15 cellular contexts compared by ENCODE assay signal in genomic region chr1:212762234-212762633, GRCh38. TPM values are rescaled to one million over a fixed set of nuclear protein-coding genes. Genes with fewer than 3 reads are reported as not detected.
A peak's percentile ranks its signal among the peaks of the same experiment; 100 is the strongest.
DNase-seq lines count a peak whose midpoint lies in the region; ATAC-seq and TF ChIP-seq lines count a peak whose summit lies in the region.
"Had no signal": no experiment of that assay in that cellular context is flagged by ENCODE, and none has a peak within 500 bp of the region (broad histone marks: within the 10 kb centered on the region; RNA-seq: fewer than 3 reads in every experiment).

No MANE protein-coding gene starts in this region.

- TF ChIP-seq CTCF in H9 (conservative IDR thresholded peaks at IDR 0.05) (no peak), PC-3 (conservative IDR thresholded peaks at IDR 0.05; ENCODE audit: low read depth, low read length) (no peak), endodermal cell (conservative IDR thresholded peaks at IDR 0.05) (no peak), heart left ventricle (IDR thresholded peaks at IDR 0.05) (no peak)

- BruUV-seq in PC-3 (replicated peaks; lab: Mats Ljungman, UMichigan) = no TSS peak

- TF ChIP-seq POLR2A in heart left ventricle (IDR thresholded peaks at IDR 0.05) = no peak

- H3K4me3 Mint-ChIP-seq in H9 (no peak overlapping the region), endodermal cell (no peak overlapping the region)
- H3K4me3 Mint-ChIP-seq: CD4-positive, CD25-positive, alpha-beta regulatory T cell; CD8-positive, alpha-beta T cell had no signal

- H3K27ac ChIP-seq in H9 (ENCODE audit: insufficient read length, low read depth, low read length) = no peak overlapping the region
- no peak overlapping the region for H3K27ac ChIP-seq in PC-3 (ENCODE audit: low read length)
- no peak overlapping the region for H3K27ac ChIP-seq in endodermal cell (ENCODE audit: low read depth, low read length)
- no peak overlapping the region for H3K27ac ChIP-seq in heart left ventricle
- H3K27ac ChIP-seq: GM23248 had no signal

- H3K23ac ChIP-seq in H9 (ENCODE audit: insufficient read length, low read depth, low read length) = no peak overlapping the region

- no peak overlapping the region for H2BK15ac ChIP-seq in H9 (ENCODE audit: low read depth, low read length)

- H3K27me3 ChIP-seq in H9 (ENCODE audit: insufficient read depth, low read length) (no peaks in the 10 kb centered on the region; the same call in 1 of the 2 replicates), PC-3 (ENCODE audit: low read length) (no peaks in the 10 kb centered on the region), endodermal cell (ENCODE audit: control insufficient read depth, insufficient read depth, low read length, poor library complexity, severe bottlenecking) (no peaks in the 10 kb centered on the region), heart left ventricle (no peaks in the 10 kb centered on the region)

- ATAC-seq in PC-3 = peak; percentile 29; the same call in 1 of the 2 replicates
- no peak for ATAC-seq in heart left ventricle
- ATAC-seq in GM19324 (IDR thresholded peaks at IDR 0.05; ENCODE audit: low FRiP score, unreplicated experiment) = no peak
- ATAC-seq: CD8-positive, alpha-beta T cell; HCT116 had no signal

- CTCF ChIA-PET in PC-3 (lab: Charles Lee) = no interaction called here

- H3F3A ChIP-seq in PC-3 (ENCODE audit: low read length, unreplicated experiment) = no peaks in the 10 kb centered on the region

- POLR2A ChIA-PET in PC-3 (lab: Charles Lee; ENCODE audit: unreplicated experiment) = no interaction called here

- intact Hi-C loops in PC-3 (cut with micrococcal nuclease) (no loop called here), heart left ventricle (cut with DNase I) (loop anchor here in 1 of 10 donors (10.0 kb wide), 1 partner anchor 277 kb away; no protein-coding TSS in a partner anchor)

- no peak overlapping the region for H3K18ac ChIP-seq in H9 (ENCODE audit: insufficient read length, low read depth, low read length)

- no peak overlapping the region for H2AK5ac ChIP-seq in H9 (ENCODE audit: insufficient read length, low read length)

- DNase-seq in H9 (no peak), PC-3 (no peak), endodermal cell (no peak), heart left ventricle (no peak)
- DNase-seq in stimulated activated CD8-positive, alpha-beta memory T cell treated with anti-CD3 and anti-CD28 coated beads, Interleukin-4, amount 100 ng/mL, for 48 hours = no peak
- DNase-seq: C1 segment of cervical spinal cord; Caco-2; CD4-positive, CD25-positive, alpha-beta regulatory T cell; CD8-positive, alpha-beta T cell; DMS153; DND-41; GM23248; H7 had no signal

- no peaks in the 10 kb centered on the region; the same call in none of the 2 replicates for H3K36me3 ChIP-seq in PC-3 (ENCODE audit: low read depth, low read length)
- H3K36me3 ChIP-seq in endodermal cell (ENCODE audit: control insufficient read depth, insufficient read depth, low read length) = peaks cover 9% of the 10 kb centered on the region
- peaks cover 0 to 18% (median 0%) of the 10 kb centered on the region in 9 donors for H3K36me3 ChIP-seq in heart left ventricle

- H3K4me1 ChIP-seq in H9 (ENCODE audit: insufficient read depth, low read length) (no peaks in the 10 kb centered on the region), PC-3 (ENCODE audit: insufficient read depth, low read length) (no peaks in the 10 kb centered on the region), endodermal cell (ENCODE audit: control insufficient read depth, insufficient read depth, low read length) (peaks cover 4% of the 10 kb centered on the region), heart left ventricle (peaks cover 0 to 7% (median 0%) of the 10 kb centered on the region in 12 donors)
- H3K4me1 ChIP-seq: Caco-2 had no signal

- no peak overlapping the region for H4K91ac ChIP-seq in H9 (ENCODE audit: insufficient read length, low read depth, low read length)

- H3K4ac ChIP-seq in H9 (ENCODE audit: low read depth, low read length) = no peak overlapping the region

- no peaks in the 10 kb centered on the region; the same call in 1 of the 2 replicates for H3K79me2 ChIP-seq in H9 (ENCODE audit: insufficient read depth, low read length)
- peaks cover 10% of the 10 kb centered on the region for H3K79me2 ChIP-seq in PC-3 (ENCODE audit: low read length)

- H2AFZ ChIP-seq in H9 (ENCODE audit: low read length) = no peak overlapping the region
- no peak overlapping the region for H2AFZ ChIP-seq in PC-3 (ENCODE audit: low read length)
- H2AFZ ChIP-seq: GM23248 had no signal

- peaks cover 10% of the 10 kb centered on the region for H3K79me1 ChIP-seq in H9 (ENCODE audit: insufficient read depth, low read depth, low read length, poor library complexity, severe bottlenecking)

- no peak overlapping the region for H2BK5ac ChIP-seq in H9 (ENCODE audit: insufficient read length, low read length)

- H3K4me3 ChIP-seq in PC-3 (ENCODE audit: low read length) (no peak overlapping the region), endodermal cell (ENCODE audit: low read length) (no peak overlapping the region), heart left ventricle (no peak overlapping the region)
- H3K4me3 ChIP-seq: GM23248 had no signal

- H3K9ac ChIP-seq in H9 (ENCODE audit: extremely low read depth, insufficient read length, low read length) (no peak overlapping the region), PC-3 (ENCODE audit: low read length) (no peak overlapping the region), endodermal cell (ENCODE audit: extremely low read depth, low read length, poor library complexity, severe bottlenecking) (no peak overlapping the region)
- H3K9ac ChIP-seq: GM23248 had no signal

- H3K14ac ChIP-seq in H9 (ENCODE audit: insufficient read depth, low read length) = no peak overlapping the region

- WGBS in H9 (ENCODE audit: extremely low coverage, insufficient read length, low lambda C conversion rate) = no CpG with 5 or more reads among the region's 4 CpGs
- 96% methylated on average over 3 of the region's 4 CpGs; no CpG with 5 or more reads in 1 of the 2 experiments for WGBS in endodermal cell (ENCODE audit: insufficient coverage in 1 of 2, insufficient read length in 1 of 2), 2 experiments
- 95 to 100% (median 97%) methylated on average over 4 of the region's 4 CpGs for WGBS in heart left ventricle, 4 donors

- H3K36me3 Mint-ChIP-seq in H9 (ENCODE audit: insufficient read depth in 1 of 3, low read depth in 3 of 3) (peaks cover 14 to 26% (median 17%) of the 10 kb centered on the region in 3 experiments), endodermal cell (ENCODE audit: low read depth) (peaks cover 18% of the 10 kb centered on the region)

- H3T11ph ChIP-seq in H9 (ENCODE audit: low read length) = no peak overlapping the region

- H2BK120ac ChIP-seq in H9 (ENCODE audit: low read depth, low read length, poor library complexity, severe bottlenecking) = no peak overlapping the region

- H3K9me2 ChIP-seq in PC-3 (replicated peaks; ENCODE audit: low read length) = no peaks in the 10 kb centered on the region

- H3K9me3 ChIP-seq in H9 (ENCODE audit: control insufficient read depth, low read depth, low read length) (no peaks in the 10 kb centered on the region), PC-3 (ENCODE audit: low read length) (no peaks in the 10 kb centered on the region), endodermal cell (ENCODE audit: control insufficient read depth, low read length) (peaks cover 11% of the 10 kb centered on the region), heart left ventricle (peaks cover 0 to 13% (median under 1%) of the 10 kb centered on the region in 12 donors)

- H3K27ac Mint-ChIP-seq in H9 (peak overlapping the region in 2 of 3 experiments; percentile 59 to 80; a peak in 1 of 7 replicates), endodermal cell (peak overlapping the region; percentile 36)
- H3K27ac Mint-ChIP-seq: CD8-positive, alpha-beta T cell had no signal

- H3K9me3 Mint-ChIP-seq in H9 (peaks cover 10 to 11% of the 10 kb centered on the region in 2 experiments), endodermal cell (peaks cover 11% of the 10 kb centered on the region)

- no peak overlapping the region for H3K4me2 ChIP-seq in H9 (ENCODE audit: insufficient read depth, insufficient read length, low read length)
- no peak overlapping the region for H3K4me2 ChIP-seq in PC-3 (ENCODE audit: low read length)

- no peak overlapping the region for H4K5ac ChIP-seq in H9 (ENCODE audit: insufficient read length, low read depth, low read length)

- H2BK12ac ChIP-seq in H9 (ENCODE audit: insufficient read length, low read depth, low read length) = no peak overlapping the region

- no peak overlapping the region for H3K56ac ChIP-seq in H9 (ENCODE audit: insufficient read length, low read depth, low read length)

- no peaks in the 10 kb centered on the region for H3K27me3 Mint-ChIP-seq in H9 (ENCODE audit: low read depth)
- H3K27me3 Mint-ChIP-seq in endodermal cell (ENCODE audit: insufficient read depth) = no peaks in the 10 kb centered on the region
- H3K27me3 Mint-ChIP-seq: CD4-positive, CD25-positive, alpha-beta regulatory T cell had no signal

- H2BK20ac ChIP-seq in H9 (ENCODE audit: low read depth, low read length, poor library complexity, severe bottlenecking) = no peak overlapping the region

- H4K8ac ChIP-seq in H9 (replicated peaks; ENCODE audit: insufficient read length, low read depth, low read length) = no peak overlapping the region

- no peaks in the 10 kb centered on the region for H4K20me1 ChIP-seq in H9 (ENCODE audit: control insufficient read depth, insufficient read depth, insufficient read length)
- H4K20me1 ChIP-seq in PC-3 (ENCODE audit: low read length) = peaks cover 3% of the 10 kb centered on the region; the same call in 1 of the 2 replicates

- H3K4me1 Mint-ChIP-seq in H9 = peaks cover 0 to 10% of the 10 kb centered on the region in 2 experiments; a peak in 2 of 4 replicates
- peaks cover 17% of the 10 kb centered on the region for H3K4me1 Mint-ChIP-seq in endodermal cell

- no peaks in the 10 kb centered on the region for H3K23me2 ChIP-seq in H9 (ENCODE audit: insufficient read length, low read depth, low read length, poor library complexity, severe bottlenecking)

RNA-seq across cellular contexts. Expression of gene NSL1, which starts 29.3 kb away (rescaled TPM):
- 48.3 and 49.3 TPM in 2 replicates for total RNA-seq in H9 (2021)
- total RNA-seq in PC-3 (2014; rRNA removed) = 37.3 and 56.1 TPM in 2 replicates
- 10 to 100 TPM; 47.6 to 57.7 TPM for total RNA-seq in endodermal cell
- polyA plus RNA-seq in endodermal cell (2013, experiment 1 of 2) = 31.9 TPM
- 31.2 TPM for polyA plus RNA-seq in endodermal cell (2013, experiment 2 of 2)
- total RNA-seq in heart left ventricle = 10 to 100 TPM; 22.6 to 33.3 (median 24.9) TPM
- 10 to 100 TPM in 1 of 2 donors, 1 to 10 TPM in 1; 9.8 to 38.0 TPM for polyA plus RNA-seq in heart left ventricle

RNA-seq across cellular contexts. Expression of gene TATDN3, which starts 29.5 kb away (rescaled TPM):
- 13.8 and 14.2 TPM in 2 replicates for total RNA-seq in H9 (2021)
- 8.8 and 12.7 TPM in 2 replicates for total RNA-seq in PC-3 (2014; rRNA removed)
- 10 to 100 TPM; 14.9 to 26.3 TPM for total RNA-seq in endodermal cell
- polyA plus RNA-seq in endodermal cell (2013, experiment 1 of 2) = 15.0 TPM
- 17.7 TPM for polyA plus RNA-seq in endodermal cell (2013, experiment 2 of 2)
- total RNA-seq in heart left ventricle = 10 to 100 TPM; 20.2 to 30.3 (median 24.7) TPM
- 10 to 100 TPM; 18.2 to 24.1 TPM for polyA plus RNA-seq in heart left ventricle
